In the genomic region with DNA sequence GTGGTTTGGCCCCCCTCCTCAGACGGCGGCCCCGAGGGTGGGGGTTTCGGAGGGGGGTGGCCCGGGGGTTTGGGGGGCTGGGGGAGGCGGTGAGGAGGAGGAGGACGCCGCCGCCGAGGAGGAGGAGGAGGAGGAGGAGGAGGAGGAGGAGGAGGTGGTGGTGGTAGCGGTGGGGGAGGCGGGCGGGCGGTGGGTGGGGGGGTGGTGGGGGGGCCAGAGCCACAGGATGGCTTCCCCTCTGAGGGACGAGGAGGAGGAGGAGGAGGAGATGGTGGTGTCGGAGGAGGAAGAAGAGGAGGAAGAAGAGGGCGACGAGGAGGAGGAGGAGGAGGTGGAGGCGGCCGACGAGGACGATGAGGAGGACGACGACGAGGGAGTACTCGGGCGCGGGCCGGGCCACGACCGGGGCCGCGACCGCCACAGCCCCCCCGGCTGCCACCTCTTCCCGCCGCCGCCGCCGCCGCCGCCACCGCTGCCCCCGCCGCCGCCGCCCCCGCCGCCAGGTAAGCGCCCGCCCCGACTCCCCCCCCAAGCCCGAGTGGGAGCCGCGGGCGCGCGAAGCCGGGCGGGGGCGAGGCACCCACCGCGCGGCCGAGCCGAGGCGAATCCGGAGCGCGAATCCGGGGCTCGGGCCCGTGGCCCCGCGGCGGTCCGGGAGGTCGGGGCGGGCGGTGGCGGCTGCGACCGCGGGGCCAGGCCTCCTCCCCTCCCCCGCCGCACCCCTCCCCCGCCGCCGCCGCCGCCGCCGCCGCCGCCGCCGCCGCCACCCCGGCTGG, we compare ENCODE assay signal across 2 cellular contexts.
TF ChIP-seq lines count a peak whose summit lies in the region.

No MANE protein-coding gene starts in this region.

TF ChIP-seq in HCT116, 20 proteins besides CTCF, POLR2A, EP300 and RAD21:
- TF ChIP-seq SRF (IDR thresholded peaks at IDR 0.05; ENCODE audit: low read depth) (no peak), ZFX (IDR thresholded peaks at IDR 0.05) (peak; percentile 45; the same call in 1 of the 2 replicates)

TF ChIP-seq in neural cell, 6 proteins besides CTCF, POLR2A, EP300 and RAD21:
- TF ChIP-seq MXI1 (conservative IDR thresholded peaks at IDR 0.05; ENCODE audit: poor library complexity, severe bottlenecking) = no peak
- peak; percentile 53 for TF ChIP-seq POLR2AphosphoS5 (IDR thresholded peaks at IDR 0.05)
